23 cellular contexts compared by ENCODE assay signal in genomic region chr13:27381601-27382000, GRCh38.
"Had no signal": no experiment of that assay in that cellular context is flagged by ENCODE, and none has a peak within 500 bp of the region (broad histone marks: within the 10 kb centered on the region; RNA-seq: fewer than 3 reads in every experiment).

No MANE protein-coding gene starts in this region.

- H3K36me3 ChIP-seq: colonic mucosa, esophagus muscularis mucosa, gastroesophageal sphincter, heart left ventricle, left lung, prostate gland, right atrium auricular region, sigmoid colon, stomach, thyroid gland had no signal

- DNase-seq: colonic mucosa; dermis blood vessel endothelial cell; effector memory CD4-positive, alpha-beta T cell; foreskin keratinocyte; heart left ventricle; left cardiac atrium; left lung; mesenchymal stem cell; midbrain; naive thymus-derived CD4-positive, alpha-beta T cell; sigmoid colon; stimulated activated CD4-positive, alpha-beta T cell treated with anti-CD3 and anti-CD28 coated beads, Interleukin-2, amount 100 ng/mL, for 24 hours; stimulated activated CD4-positive, alpha-beta T cell treated with anti-CD3 and anti-CD28 coated beads, Interleukin-4, amount 100 ng/mL, for 24 hours; stimulated activated naive CD4-positive, alpha-beta T cell treated with Interleukin-2 at 50 U/mL for 16 hours; stomach; thyroid gland had no signal

- H3K4me3 ChIP-seq: colonic mucosa, esophagus muscularis mucosa, gastroesophageal sphincter, heart left ventricle, hepatocyte, left lung, prostate gland, right atrium auricular region, sigmoid colon, stomach, thyroid gland had no signal

- H3K27me3 ChIP-seq: colonic mucosa, hepatocyte, right atrium auricular region, thyroid gland had no signal

- H3K9ac ChIP-seq: parathyroid adenoma had no signal

- ATAC-seq: foreskin keratinocyte; gastroesophageal sphincter; heart left ventricle; left cardiac atrium; left lung; naive thymus-derived CD4-positive, alpha-beta T cell; stimulated activated effector memory CD8-positive, alpha-beta T cell treated with anti-CD3 and anti-CD28 coated beads, Interleukin-12 subunit alpha, Interleukin-12 subunit beta, amount 100 ng/mL, for 72 hours had no signal

- H3K79me2 ChIP-seq: hepatocyte, parathyroid adenoma had no signal

- H3K9me3 ChIP-seq: colonic mucosa, esophagus muscularis mucosa, gastroesophageal sphincter, heart left ventricle, left lung, prostate gland, right atrium auricular region, sigmoid colon, stomach, thyroid gland had no signal

- H2AFZ ChIP-seq: hepatocyte, parathyroid adenoma had no signal

- H3K27ac ChIP-seq: colonic mucosa, esophagus muscularis mucosa, foreskin keratinocyte, gastroesophageal sphincter, heart left ventricle, hepatocyte, left lung, parathyroid adenoma, prostate gland, right atrium auricular region, sigmoid colon, stomach, thyroid gland had no signal

- H3K4me1 ChIP-seq: colonic mucosa, esophagus muscularis mucosa, foreskin keratinocyte, gastroesophageal sphincter, heart left ventricle, left lung, parathyroid adenoma, prostate gland, right atrium auricular region, sigmoid colon, thyroid gland had no signal

- H3K4me2 ChIP-seq: hepatocyte had no signal
